8 cellular contexts compared by ENCODE assay signal in the genomic region with DNA sequence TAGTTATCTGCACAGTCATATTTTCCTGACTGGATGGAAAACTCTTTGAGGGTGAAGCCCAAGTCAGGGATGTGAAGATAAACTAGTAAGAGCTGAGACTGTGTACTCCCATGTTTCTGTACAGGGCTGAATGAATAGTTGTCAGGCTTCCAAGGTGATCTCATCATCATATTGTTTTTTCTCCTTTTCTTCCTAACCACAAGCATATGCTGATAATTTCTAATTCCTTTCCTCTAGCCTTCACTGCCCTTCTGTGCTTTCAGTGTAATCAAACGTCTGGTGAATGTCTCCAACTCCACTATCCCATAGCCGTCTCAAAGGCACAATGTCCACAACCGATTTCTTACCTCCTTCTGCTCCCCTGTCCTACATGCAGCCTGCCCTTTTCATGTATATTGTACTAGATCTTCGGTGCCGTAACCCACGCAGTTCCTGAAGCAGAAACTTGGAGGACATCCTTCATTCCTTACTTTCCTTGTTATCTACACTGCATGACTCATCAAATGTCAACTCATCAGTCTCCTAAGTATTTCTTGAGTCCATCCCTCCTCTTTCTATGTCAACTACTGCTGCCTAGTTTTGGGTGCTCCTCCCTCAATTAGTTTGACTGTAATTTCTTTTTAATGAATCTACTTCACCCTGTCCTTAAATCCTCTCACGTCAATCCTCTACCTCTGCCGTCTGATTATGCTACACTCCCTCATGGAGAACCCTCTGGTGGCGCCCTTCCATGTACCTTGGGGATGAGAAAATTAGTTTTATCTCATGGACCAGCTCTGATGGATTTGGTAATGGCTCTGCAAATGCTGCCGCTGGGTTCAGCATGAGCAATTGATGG. TPM values are rescaled to one million over a fixed set of nuclear protein-coding genes. Genes with fewer than 3 reads are reported as not detected.
DNase-seq lines count a peak whose midpoint lies in the region; ATAC-seq and TF ChIP-seq lines count a peak whose summit lies in the region.

No MANE protein-coding gene starts in this region.

- H3K79me2 ChIP-seq in OCI-LY1 (ENCODE audit: insufficient read depth, low read length) (peaks cover 49% of the 10 kb centered on the region), osteoblast (ENCODE audit: insufficient read depth, low read length) (peaks cover 56% of the 10 kb centered on the region)

- no peak for ATAC-seq in GM21367 (IDR thresholded peaks at IDR 0.05; ENCODE audit: unreplicated experiment)

- H3K27me3 ChIP-seq in OCI-LY1 (ENCODE audit: insufficient read depth, low read length): no peaks in the 10 kb centered on the region
- no peaks in the 10 kb centered on the region for H3K27me3 ChIP-seq in osteoblast (ENCODE audit: insufficient read depth, low read length)

- H3K36me3 ChIP-seq in OCI-LY1 (ENCODE audit: insufficient read depth, low read length) (peaks cover 21% of the 10 kb centered on the region), osteoblast (ENCODE audit: insufficient read depth, low read length) (no peaks in the 10 kb centered on the region)

- no peaks in the 10 kb centered on the region for H4K20me1 ChIP-seq in OCI-LY1 (ENCODE audit: insufficient read depth, low read length)
- no peaks in the 10 kb centered on the region for H4K20me1 ChIP-seq in osteoblast (ENCODE audit: insufficient read depth, low read length)

- no peak overlapping the region for H3K4me2 ChIP-seq in OCI-LY1 (ENCODE audit: low read length)
- H3K4me2 ChIP-seq in osteoblast (ENCODE audit: insufficient read depth, low read length): peak overlapping the region; percentile 87

- H3K9ac ChIP-seq in OCI-LY1 (ENCODE audit: low read length): no peak overlapping the region

- H3K4me1 ChIP-seq in OCI-LY1 (ENCODE audit: insufficient read depth, low read length, severe bottlenecking) (peaks cover 85% of the 10 kb centered on the region), osteoblast (ENCODE audit: insufficient read depth, low read length) (peaks cover 38% of the 10 kb centered on the region)

- no peaks in the 10 kb centered on the region for H3K9me3 ChIP-seq in OCI-LY1 (ENCODE audit: low read length)
- no peaks in the 10 kb centered on the region for H3K9me3 ChIP-seq in osteoblast (ENCODE audit: low read depth, low read length)

- H3K27ac ChIP-seq in OCI-LY1 (ENCODE audit: low read depth, low read length, poor library complexity, severe bottlenecking) (peak overlapping the region; percentile 38), osteoblast (ENCODE audit: low read depth, low read length) (peak overlapping the region; percentile 95)

- no peaks in the 10 kb centered on the region for H3F3A ChIP-seq in OCI-LY1 (ENCODE audit: insufficient read depth, low read length)

- H2AFZ ChIP-seq in OCI-LY1 (ENCODE audit: low read length): no peak overlapping the region
- peak overlapping the region; percentile 82 for H2AFZ ChIP-seq in osteoblast (ENCODE audit: low read length)

- no peaks in the 10 kb centered on the region for H3K9me2 ChIP-seq in OCI-LY1 (ENCODE audit: low read depth, low read length)

- DNase-seq in COLO829 (ENCODE audit: low spot score) (peak; percentile 77), epithelial cell of esophagus (ENCODE audit: low read depth) (peak; percentile 63), osteoblast (ENCODE audit: insufficient read length, low spot score, missing footprints) (peak; percentile 85), NCI-H2081 treated with DMSO at 0.1 percent for 48 hours (lab: John Stamatoyannopoulos, UW) (no peak), RKO (ENCODE audit: low spot score) (no peak)
- no peak for DNase-seq in effector CD4-positive, alpha-beta T cell

- TF ChIP-seq CTCF in OCI-LY1 (IDR thresholded peaks at IDR 0.05; ENCODE audit: low read length) (no peak), epithelial cell of esophagus (IDR thresholded peaks at IDR 0.05; ENCODE audit: insufficient read depth, low read depth, low read length, missing control alignments) (no peak), osteoblast (IDR thresholded peaks at IDR 0.05; ENCODE audit: extremely low read depth, low read depth, low read length) (no peak)

- H3K4me3 ChIP-seq in OCI-LY1 (ENCODE audit: low read depth, low read length, poor library complexity, severe bottlenecking): no peak overlapping the region
- no peak overlapping the region for H3K4me3 ChIP-seq in epithelial cell of esophagus (ENCODE audit: low read length)
- H3K4me3 ChIP-seq in osteoblast (ENCODE audit: insufficient read depth, low read length): peak overlapping the region; percentile 57

RNA-seq across cellular contexts. Expression of a gene that starts 21.9 kb away (rescaled TPM):
- total RNA-seq in osteoblast: 30.4 and 34.0 TPM in 2 replicates

Comparison
In these comparisons a context has a peak if more than half of its experiments do, and no peak if none do; other contexts are left out.
1. DNase-seq: peak in COLO829 (single experiment), epithelial cell of esophagus (single experiment) and osteoblast (single experiment); none in effector CD4-positive, alpha-beta T cell (single experiment), NCI-H2081 treated with DMSO at 0.1 percent for 48 hours (single experiment) and RKO (single experiment).